20 cellular contexts compared by ENCODE assay signal in the genomic region with DNA sequence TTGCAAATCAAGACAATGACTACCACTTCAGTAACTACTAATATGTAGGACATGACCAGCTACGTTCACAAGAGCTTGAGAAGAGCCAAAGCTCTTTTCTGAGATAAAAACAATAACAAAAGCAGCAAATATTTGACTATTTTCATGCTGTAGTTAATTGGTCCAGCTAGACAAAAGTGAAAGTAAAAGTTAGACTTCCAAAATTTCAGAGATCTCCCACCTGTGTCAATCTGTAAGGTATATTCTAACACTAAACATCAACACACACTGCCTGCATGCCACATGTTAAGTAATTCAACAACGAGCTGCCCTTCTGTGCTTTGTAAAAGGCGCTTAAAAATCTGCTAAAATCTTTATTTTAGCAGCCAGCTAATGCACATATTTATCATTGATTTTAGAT.
DNase-seq lines count a peak whose midpoint lies in the region; ATAC-seq, FAIRE-seq and TF ChIP-seq lines count a peak whose summit lies in the region.
"Had no signal": no experiment of that assay in that cellular context is flagged by ENCODE, and none has a peak within 500 bp of the region (broad histone marks: within the 10 kb centered on the region; RNA-seq: fewer than 3 reads in every experiment).

No MANE protein-coding gene starts in this region.

- no peak overlapping the region for H2BK12ac ChIP-seq in mesenchymal stem cell (ENCODE audit: low read length in 2 of 2)

- WGBS in mesenchymal stem cell: 100% methylated on average over 1 of the region's 3 CpGs

- H2BK120ac ChIP-seq in mesenchymal stem cell (ENCODE audit: low read depth, low read length): no peak overlapping the region

- H3K9ac ChIP-seq in OCI-LY3 (ENCODE audit: low read length): no peak overlapping the region
- H3K9ac ChIP-seq in mesenchymal stem cell (ENCODE audit: low read length): peak overlapping the region; percentile 46

- no peak overlapping the region for H4K91ac ChIP-seq in mesenchymal stem cell (ENCODE audit: low read length)

- peak overlapping the region; percentile 78 for H2AFZ ChIP-seq in OCI-LY3 (ENCODE audit: low read depth, low read length)
- H2AFZ ChIP-seq in mesenchymal stem cell (ENCODE audit: low read depth, low read length): no peak overlapping the region

- no peak for DNase-seq in activated T-cell treated with anti-CD3 and anti-CD28 coated beads, Interleukin-2, amount 50 U/mL, for 24 hours
- DNase-seq in activated T-cell treated with anti-CD3 and anti-CD28 coated beads for 4 hours (no peak), GM19239 (ENCODE audit: insufficient read length, low spot score) (no peak), mesenchymal stem cell (no peak), NCI-H2081 (lab: John Stamatoyannopoulos, UW) (no peak), hepatic stellate cell (ENCODE audit: low spot score) (no peak)
- DNase-seq: ACHN; activated CD4-positive, CD25-positive, alpha-beta regulatory T cell treated with anti-CD3 and anti-CD28 coated beads, Interleukin-2, amount 50 U/mL, for 72 hours; CD4-positive, alpha-beta T cell; midbrain; NCI-H1092; NCI-H2171 treated with DMSO at 0.1 percent for 48 hours; Right ventricle myocardium superior; stimulated activated CD4-positive, alpha-beta T cell treated with anti-CD3 and anti-CD28 coated beads, Interleukin-15, amount 100 ng/mL, for 24 hours; stomach had no signal

- H3K4me3 ChIP-seq in OCI-LY3 (ENCODE audit: low read length) (peak overlapping the region; percentile 14), mesenchymal stem cell (ENCODE audit: insufficient read depth in 1 of 2, low read depth in 1 of 2, low read length in 2 of 2) (peak overlapping the region in 1 of 2 experiments; percentile 61)
- H3K4me3 ChIP-seq: esophagus muscularis mucosa, stomach had no signal

- TF ChIP-seq CTCF in OCI-LY3 (IDR thresholded peaks at IDR 0.05; ENCODE audit: low read depth, low read length): no peak

- no peak overlapping the region for H3K23ac ChIP-seq in mesenchymal stem cell (ENCODE audit: low read length in 2 of 2)

- no peaks in the 10 kb centered on the region for H4K20me1 ChIP-seq in OCI-LY3 (ENCODE audit: insufficient read depth, low read length)

- no peaks in the 10 kb centered on the region for H3K79me2 ChIP-seq in OCI-LY3 (ENCODE audit: low read length)

- no peaks in the 10 kb centered on the region for H3K27me3 Mint-ChIP-seq in activated T-cell treated with anti-CD3 and anti-CD28 coated beads, Interleukin-2, amount 50 U/mL, for 24 hours
- H3K27me3 Mint-ChIP-seq: CD4-positive, alpha-beta T cell had no signal

- H2BK15ac ChIP-seq in mesenchymal stem cell (ENCODE audit: low read depth, poor library complexity, severe bottlenecking): no peak overlapping the region

- no peak overlapping the region for H3K14ac ChIP-seq in mesenchymal stem cell (ENCODE audit: low read length in 2 of 2)

- H3K36me3 ChIP-seq in OCI-LY3 (replicated peaks; ENCODE audit: low read depth, low read length): no peaks in the 10 kb centered on the region
- H3K36me3 ChIP-seq in mesenchymal stem cell (ENCODE audit: control insufficient read depth in 1 of 2, insufficient read depth in 2 of 2, low read depth in 1 of 2, low read length in 2 of 2): no peaks in the 10 kb centered on the region
- H3K36me3 ChIP-seq: esophagus muscularis mucosa, stomach had no signal

- peak overlapping the region; percentile 13 for H3K4me3 Mint-ChIP-seq in activated T-cell treated with anti-CD3 and anti-CD28 coated beads, Interleukin-2, amount 50 U/mL, for 24 hours
- H3K4me3 Mint-ChIP-seq: CD4-positive, alpha-beta T cell had no signal

- H3K27me3 ChIP-seq in OCI-LY3 (ENCODE audit: low read depth, low read length) (no peaks in the 10 kb centered on the region), mesenchymal stem cell (ENCODE audit: control insufficient read depth in 1 of 2, insufficient read depth in 1 of 2, low read length in 2 of 2) (no peaks in the 10 kb centered on the region)
- H3K27me3 ChIP-seq: esophagus muscularis mucosa, stomach had no signal

- no peak overlapping the region for H2AK5ac ChIP-seq in mesenchymal stem cell (ENCODE audit: low read length, severe bottlenecking)

- no peaks in the 10 kb centered on the region for H3K36me3 Mint-ChIP-seq in activated T-cell treated with anti-CD3 and anti-CD28 coated beads, Interleukin-2, amount 50 U/mL, for 24 hours (ENCODE audit: low read depth)

- no peak overlapping the region for H3K4ac ChIP-seq in mesenchymal stem cell (ENCODE audit: low read depth in 1 of 2, low read length in 2 of 2)

- H3K9me3 ChIP-seq in OCI-LY3 (ENCODE audit: insufficient read depth, low read length): no peaks in the 10 kb centered on the region
- no peaks in the 10 kb centered on the region for H3K9me3 ChIP-seq in mesenchymal stem cell (ENCODE audit: control insufficient read depth, low read length)
- H3K9me3 ChIP-seq: stomach had no signal

- H3K27ac ChIP-seq in OCI-LY3 (ENCODE audit: low read length) (no peak overlapping the region), mesenchymal stem cell (ENCODE audit: low read length, poor library complexity, severe bottlenecking) (no peak overlapping the region)
- H3K27ac ChIP-seq: esophagus muscularis mucosa, stomach had no signal

- no peak overlapping the region for H2BK5ac ChIP-seq in mesenchymal stem cell (ENCODE audit: low read depth, low read length, poor library complexity, severe bottlenecking)

- peaks cover 8% of the 10 kb centered on the region for H3K4me1 Mint-ChIP-seq in activated T-cell treated with anti-CD3 and anti-CD28 coated beads, Interleukin-2, amount 50 U/mL, for 24 hours (ENCODE audit: low read depth)

- peaks cover 2% of the 10 kb centered on the region for H3K9me3 Mint-ChIP-seq in activated T-cell treated with anti-CD3 and anti-CD28 coated beads, Interleukin-2, amount 50 U/mL, for 24 hours
- H3K9me3 Mint-ChIP-seq: CD4-positive, alpha-beta T cell had no signal

- H3K4me2 ChIP-seq in OCI-LY3 (ENCODE audit: low read length) (peak overlapping the region; percentile 52), mesenchymal stem cell (ENCODE audit: low read length, poor library complexity, severe bottlenecking) (no peak overlapping the region)

- peak; percentile 45 for FAIRE-seq in GM19239 (lab: Jason Lieb, UNC)
- FAIRE-seq: keratinocyte had no signal

- ATAC-seq in GM19452 (IDR thresholded peaks at IDR 0.05; ENCODE audit: unreplicated experiment): no peak

- no peak overlapping the region for H4K8ac ChIP-seq in mesenchymal stem cell (ENCODE audit: low read length)

- H3K4me1 ChIP-seq in OCI-LY3 (ENCODE audit: low read length) (peaks cover 18% of the 10 kb centered on the region), mesenchymal stem cell (ENCODE audit: control insufficient read depth, insufficient read depth, low read depth, low read length) (no peaks in the 10 kb centered on the region)
- H3K4me1 ChIP-seq: esophagus muscularis mucosa, stomach had no signal

- no peak overlapping the region for H3K27ac Mint-ChIP-seq in activated T-cell treated with anti-CD3 and anti-CD28 coated beads, Interleukin-2, amount 50 U/mL, for 24 hours
- H3K27ac Mint-ChIP-seq: CD4-positive, alpha-beta T cell; IgD-negative memory B cell had no signal

- H3K18ac ChIP-seq in mesenchymal stem cell (ENCODE audit: low read depth in 1 of 2, low read length in 2 of 2): no peak overlapping the region

- H3K79me1 ChIP-seq in mesenchymal stem cell (replicated peaks; ENCODE audit: low read length, poor library complexity, severe bottlenecking): no peaks in the 10 kb centered on the region
